14 cellular contexts compared by ENCODE assay signal in genomic region chr19:5057860-5058259, GRCh38.
A peak's percentile ranks its signal among the peaks of the same experiment; 100 is the strongest.
DNase-seq lines count a peak whose midpoint lies in the region; TF ChIP-seq lines count a peak whose summit lies in the region.
"Had no signal": no experiment of that assay in that cellular context is flagged by ENCODE, and none has a peak within 500 bp of the region (broad histone marks: within the 10 kb centered on the region; RNA-seq: fewer than 3 reads in every experiment).

No MANE protein-coding gene starts in this region.

- H3K4me2 ChIP-seq in mammary epithelial cell (ENCODE audit: insufficient read depth, low read depth, low read length), result no peak overlapping the region
- H3K4me2 ChIP-seq in neural progenitor cell, result no peak overlapping the region

- TF ChIP-seq CTCF in mammary epithelial cell (conservative IDR thresholded peaks at IDR 0.05 in 1 of 2, IDR thresholded peaks at IDR 0.05 in 1 of 2; ENCODE audit: extremely low read depth in 1 of 2, insufficient read depth in 1 of 2, low read depth in 1 of 2, low read length in 2 of 2) (no peak), neural progenitor cell (IDR thresholded peaks at IDR 0.05) (no peak)

- H3K9me3 Mint-ChIP-seq in neural progenitor cell, result peaks cover 6% of the 10 kb centered on the region

- H3K4me3 ChIP-seq in mammary epithelial cell (replicated peaks in 1 of 3; ENCODE audit: insufficient read depth in 1 of 3, low read depth in 2 of 3, low read length in 3 of 3) (no peak overlapping the region), neural progenitor cell (no peak overlapping the region)
- H3K4me3 ChIP-seq: esophagus squamous epithelium had no signal

- H3K4me1 Mint-ChIP-seq in neural progenitor cell, result peaks cover 25% of the 10 kb centered on the region

- peaks cover 9% of the 10 kb centered on the region for H3F3A ChIP-seq in neural progenitor cell (ENCODE audit: low read depth)

- no peaks in the 10 kb centered on the region for H4K20me1 ChIP-seq in mammary epithelial cell (ENCODE audit: insufficient read depth, low read length)
- H4K20me1 ChIP-seq in neural progenitor cell (ENCODE audit: low read depth), result peaks cover 27% of the 10 kb centered on the region

- H3K27ac ChIP-seq in mammary epithelial cell (ENCODE audit: insufficient read depth, low read depth, low read length), result no peak overlapping the region
- H3K27ac ChIP-seq in neural progenitor cell, result no peak overlapping the region
- H3K27ac ChIP-seq: 22Rv1, esophagus squamous epithelium, neutrophil had no signal

- dilution Hi-C loops in mammary epithelial cell (cut with HindIII; ENCODE audit: low sequenced_read_pairs), result loop anchor here (10.0 kb wide), 5 partner anchors 287 to 497 kb away; partner anchors contain the start of genes PTPRS and ZNRF4

- intact Hi-C loops in mammary epithelial cell (cut with micrococcal nuclease), result no loop called here

- H3K36me3 ChIP-seq in mammary epithelial cell (ENCODE audit: insufficient read depth, low read length), result no peaks in the 10 kb centered on the region
- peaks cover 3% of the 10 kb centered on the region for H3K36me3 ChIP-seq in neural progenitor cell

- H3K79me2 ChIP-seq in mammary epithelial cell (ENCODE audit: insufficient read depth, low read length), result peaks cover 2% of the 10 kb centered on the region
- no peaks in the 10 kb centered on the region for H3K79me2 ChIP-seq in neural progenitor cell (ENCODE audit: low read depth)

- peak; percentile 84 for DNase-seq in DMS 273 (lab: John Stamatoyannopoulos, UW; ENCODE audit: unreplicated experiment)
- DNase-seq in DMS 273 treated with DMSO at 0.1 percent for 48 hours (lab: John Stamatoyannopoulos, UW), result no peak
- peak; percentile 6 for DNase-seq in HT1080 (ENCODE audit: low read depth)
- peak; percentile 12 for DNase-seq in mammary epithelial cell
- DNase-seq in neural progenitor cell (ENCODE audit: low spot score), result peak; percentile 33
- no peak for DNase-seq in effector CD4-positive, alpha-beta T cell
- DNase-seq in occipital lobe (lab: John Stamatoyannopoulos, UW), result no peak
- no peak for DNase-seq in stimulated activated CD4-positive, alpha-beta T cell treated with anti-CD3 and anti-CD28 coated beads, Interleukin-4, amount 100 ng/mL, for 4 hours
- DNase-seq: DND-41, esophagus squamous epithelium, NCI-H2171 treated with DMSO at 0.1 percent for 48 hours had no signal

- in situ Hi-C loops in mammary epithelial cell (cut with MboI; ENCODE audit: low sequenced_read_pairs in 2 of 2), result no loop called here

- H2AFZ ChIP-seq in mammary epithelial cell (ENCODE audit: low read depth, low read length) (no peak overlapping the region), neural progenitor cell (replicated peaks) (no peak overlapping the region)

- H3K36me3 Mint-ChIP-seq in neural progenitor cell, result peaks cover 23% of the 10 kb centered on the region

- CTCF ChIA-PET in mammary epithelial cell (lab: Charles Lee; ENCODE audit: low non-redundant PET), result no interaction called here

- H3K9me3 ChIP-seq in mammary epithelial cell (replicated peaks; ENCODE audit: insufficient read depth, low read length) (no peaks in the 10 kb centered on the region), neural progenitor cell (ENCODE audit: low read depth) (no peaks in the 10 kb centered on the region)
- H3K9me3 ChIP-seq: esophagus squamous epithelium, neutrophil had no signal

- no peak overlapping the region for H3K4me3 Mint-ChIP-seq in neural progenitor cell
- H3K4me3 Mint-ChIP-seq: stimulated activated effector memory CD8-positive, alpha-beta T cell treated with anti-CD3 and anti-CD28 coated beads, Interleukin-12 subunit alpha, Interleukin-12 subunit beta, amount 100 ng/mL, for 72 hours had no signal

- H3K9ac ChIP-seq in mammary epithelial cell (ENCODE audit: insufficient read depth, low read length) (no peak overlapping the region), neural progenitor cell (no peak overlapping the region)

- H3K27ac Mint-ChIP-seq in neural progenitor cell, result peak overlapping the region; percentile 12
- H3K27ac Mint-ChIP-seq: stimulated activated effector memory CD8-positive, alpha-beta T cell treated with anti-CD3 and anti-CD28 coated beads, Interleukin-12 subunit alpha, Interleukin-12 subunit beta, amount 100 ng/mL, for 72 hours had no signal

- H3K27me3 ChIP-seq in mammary epithelial cell (ENCODE audit: insufficient read depth, low read length) (no peaks in the 10 kb centered on the region), neural progenitor cell (no peaks in the 10 kb centered on the region)
- H3K27me3 ChIP-seq: esophagus squamous epithelium, neutrophil had no signal

- 96% methylated on average over 5 of the region's 5 CpGs for WGBS in mammary epithelial cell (ENCODE audit: low coverage, missing lambda C conversion rate)

- BruUV-seq in mammary epithelial cell (replicated peaks; lab: Mats Ljungman, UMichigan), result no TSS peak

- peaks cover 12% of the 10 kb centered on the region for H3K4me1 ChIP-seq in mammary epithelial cell (ENCODE audit: insufficient read depth, low read length)
- peaks cover 25% of the 10 kb centered on the region for H3K4me1 ChIP-seq in neural progenitor cell
- H3K4me1 ChIP-seq: esophagus squamous epithelium had no signal

- peaks cover 7% of the 10 kb centered on the region for H3K27me3 Mint-ChIP-seq in neural progenitor cell (ENCODE audit: insufficient read depth, low read depth)

Comparison
In these comparisons a context has a peak if more than half of its experiments do, and no peak if none do; other contexts are left out.
1. DNase-seq: peak in DMS 273 (single experiment), HT1080 (single experiment), mammary epithelial cell (single experiment) and neural progenitor cell (single experiment); none in DMS 273 treated with DMSO at 0.1 percent for 48 hours (single experiment), effector CD4-positive, alpha-beta T cell (single experiment), occipital lobe (single experiment) and stimulated activated CD4-positive, alpha-beta T cell treated with anti-CD3 and anti-CD28 coated beads, Interleukin-4, amount 100 ng/mL, for 4 hours (0 of 2).